In genomic region chr10:100912013-100912608, GRCh38 we compare ENCODE assay signal across 7 cellular contexts. TPM values are rescaled to one million over a fixed set of nuclear protein-coding genes. Genes with fewer than 3 reads are reported as not detected.
DNase-seq lines count a peak whose midpoint lies in the region; ATAC-seq and TF ChIP-seq lines count a peak whose summit lies in the region.

No MANE protein-coding gene starts in this region.

- H3K27me3 Mint-ChIP-seq in neural crest cell (ENCODE audit: low read depth) = no peaks in the 10 kb centered on the region

- H3K4me2 ChIP-seq in OCI-LY1 (ENCODE audit: low read length) = peak overlapping the region; percentile 94

- peaks cover 10% of the 10 kb centered on the region; the same call in 1 of the 2 replicates for H3K36me3 ChIP-seq in OCI-LY1 (ENCODE audit: insufficient read depth, low read length)
- H3K36me3 ChIP-seq in ectodermal cell (ENCODE audit: control insufficient read depth, insufficient read depth, low read length) = no peaks in the 10 kb centered on the region

- H3K4me1 ChIP-seq in OCI-LY1 (ENCODE audit: insufficient read depth, low read length, severe bottlenecking) (peaks cover 29% of the 10 kb centered on the region), ectodermal cell (ENCODE audit: control insufficient read depth, insufficient read depth, low read length) (peaks cover 21% of the 10 kb centered on the region)

- peaks cover 4% of the 10 kb centered on the region for H3K36me3 Mint-ChIP-seq in neural crest cell (ENCODE audit: low read depth)

- no peaks in the 10 kb centered on the region for H3F3A ChIP-seq in OCI-LY1 (ENCODE audit: insufficient read depth, low read length)

- H4K20me1 ChIP-seq in OCI-LY1 (ENCODE audit: insufficient read depth, low read length) = no peaks in the 10 kb centered on the region

- peaks cover 51% of the 10 kb centered on the region for H3K4me1 Mint-ChIP-seq in neural crest cell

- DNase-seq in neural crest cell (ENCODE audit: low read depth, low spot score) (no peak), putamen (ENCODE audit: low spot score) (no peak)

- 27 to 30% methylated on average over 12 of the region's 12 CpGs for WGBS in ectodermal cell, 2 experiments

- TF ChIP-seq CTCF in OCI-LY1 (IDR thresholded peaks at IDR 0.05; ENCODE audit: low read length) (no peak), neural crest cell (conservative IDR thresholded peaks at IDR 0.05) (no peak)

- no peaks in the 10 kb centered on the region for H3K9me2 ChIP-seq in OCI-LY1 (ENCODE audit: low read depth, low read length)

- H3K9me3 ChIP-seq in OCI-LY1 (ENCODE audit: low read length) (no peaks in the 10 kb centered on the region), ectodermal cell (ENCODE audit: control insufficient read depth, low read length) (no peaks in the 10 kb centered on the region)

- H3K27me3 ChIP-seq in OCI-LY1 (ENCODE audit: insufficient read depth, low read length) = no peaks in the 10 kb centered on the region
- H3K27me3 ChIP-seq in ectodermal cell (ENCODE audit: control insufficient read depth, insufficient read depth, low read length, poor library complexity, severe bottlenecking) = no peaks in the 10 kb centered on the region

- no peak overlapping the region for H3K27ac ChIP-seq in OCI-LY1 (ENCODE audit: low read depth, low read length, poor library complexity, severe bottlenecking)
- peak overlapping the region; percentile 31 for H3K27ac ChIP-seq in ectodermal cell (ENCODE audit: insufficient read depth, low read depth, low read length, poor library complexity, severe bottlenecking)

- peaks cover 17% of the 10 kb centered on the region for H3K79me2 ChIP-seq in OCI-LY1 (ENCODE audit: insufficient read depth, low read length)

- H3K9me3 Mint-ChIP-seq in neural crest cell = no peaks in the 10 kb centered on the region

- no peak overlapping the region for H3K27ac Mint-ChIP-seq in neural crest cell (ENCODE audit: unreplicated experiment)

- H3K4me3 ChIP-seq in GM08714 (ENCODE audit: low read length) (peak overlapping the region; percentile 59), OCI-LY1 (ENCODE audit: low read depth, low read length, poor library complexity, severe bottlenecking) (peak overlapping the region; percentile 90), ectodermal cell (ENCODE audit: insufficient read depth, low read depth, low read length) (peak overlapping the region; percentile 92)

- ATAC-seq in GM21619 (IDR thresholded peaks at IDR 0.05; ENCODE audit: unreplicated experiment) (no peak), GM21390 (IDR thresholded peaks at IDR 0.05; ENCODE audit: unreplicated experiment) (no peak)

- H3K4me3 Mint-ChIP-seq in neural crest cell = peak overlapping the region; percentile 100

- H2AFZ ChIP-seq in OCI-LY1 (ENCODE audit: low read length) = peak overlapping the region; percentile 5; the same call in 1 of the 2 replicates

- H3K9ac ChIP-seq in OCI-LY1 (ENCODE audit: low read length) = peak overlapping the region; percentile 65

RNA-seq across cellular contexts. Expression of gene SLF2, which starts 0.7 kb away (rescaled TPM):
- 20.0 TPM for polyA plus RNA-seq in ectodermal cell (2013, experiment 1 of 4)
- polyA plus RNA-seq in ectodermal cell (2013, experiment 2 of 4) = 18.3 TPM
- 13.4 TPM for polyA plus RNA-seq in ectodermal cell (2013, experiment 3 of 4)
- 14.8 TPM for polyA plus RNA-seq in ectodermal cell (2013, experiment 4 of 4)
- 39.6 and 40.6 TPM in 2 replicates for total RNA-seq in neural crest cell

RNA-seq across cellular contexts. Expression of gene SEMA4G, which starts 57.2 kb away (rescaled TPM):
- 10.2 TPM for polyA plus RNA-seq in ectodermal cell (2013, experiment 1 of 4)
- polyA plus RNA-seq in ectodermal cell (2013, experiment 2 of 4) = 9.5 TPM
- 7.8 TPM for polyA plus RNA-seq in ectodermal cell (2013, experiment 3 of 4)
- polyA plus RNA-seq in ectodermal cell (2013, experiment 4 of 4) = 10.3 TPM
- total RNA-seq in neural crest cell = 7.0 and 9.1 TPM in 2 replicates
